Comparison of ENCODE assay signal across 13 cellular contexts in the genomic region with DNA sequence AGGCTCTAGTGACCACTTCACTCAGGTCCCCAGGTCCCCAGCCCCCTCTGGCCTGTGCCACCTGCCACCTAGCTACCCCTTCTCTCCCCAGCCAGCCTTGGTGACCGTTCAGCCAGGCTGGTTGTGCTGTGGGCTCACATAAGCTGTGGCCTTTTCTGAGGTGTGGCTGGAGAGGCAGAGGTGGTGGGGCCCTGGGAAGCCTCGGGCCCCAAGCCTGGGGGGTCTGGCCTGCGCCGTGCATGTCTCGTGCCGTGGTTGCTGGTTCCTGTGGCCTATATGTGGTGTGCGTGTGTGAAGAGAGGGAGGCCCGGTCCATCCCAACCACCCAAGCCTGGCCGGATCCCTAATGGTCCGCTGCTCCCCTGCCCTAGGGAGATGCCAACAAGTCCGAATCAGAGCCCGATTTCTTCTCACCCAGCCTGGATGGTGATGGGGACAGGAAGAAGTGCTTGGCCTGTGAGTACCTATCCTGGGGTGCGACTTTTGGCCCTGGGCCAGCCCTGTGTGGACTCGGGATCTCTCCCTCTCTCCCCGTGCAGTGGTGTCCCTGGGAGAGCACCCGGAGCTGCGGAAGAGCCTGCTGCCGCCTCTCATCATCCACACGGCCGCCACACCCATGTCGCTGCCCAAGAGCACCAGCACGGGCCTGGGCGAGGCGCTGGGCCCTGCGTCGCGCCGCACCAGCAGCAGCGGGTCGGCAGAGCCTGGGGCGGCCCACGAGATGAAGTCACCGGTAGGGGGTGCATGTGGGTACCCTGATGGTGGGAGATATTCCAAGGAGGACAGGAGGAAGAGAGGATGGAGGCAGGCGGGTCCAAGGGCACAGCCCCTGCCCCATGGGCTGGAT. TPM values are rescaled to one million over a fixed set of nuclear protein-coding genes. Genes with fewer than 3 reads are reported as not detected.
DNase-seq lines count a peak whose midpoint lies in the region; ATAC-seq and TF ChIP-seq lines count a peak whose summit lies in the region.
"Had no signal": no experiment of that assay in that cellular context is flagged by ENCODE, and none has a peak within 500 bp of the region (broad histone marks: within the 10 kb centered on the region; RNA-seq: fewer than 3 reads in every experiment).

No MANE protein-coding gene starts in this region.

- H3K23ac ChIP-seq in IMR-90 (ENCODE audit: low read depth, low read length), result no peak overlapping the region

- H3K36me3 ChIP-seq in IMR-90 (ENCODE audit: control insufficient read depth, insufficient read depth, low read length) (no peaks in the 10 kb centered on the region), mucosa of descending colon (ENCODE audit: low read depth) (no peaks in the 10 kb centered on the region)

- H3K27me3 ChIP-seq in IMR-90 (ENCODE audit: control insufficient read depth, insufficient read depth, low read length), result peaks cover 37% of the 10 kb centered on the region; the same call in 1 of the 2 replicates

- CTCF ChIA-PET in IMR-90 (lab: Yijun Ruan, JAX), result no interaction called here

- no peak overlapping the region for H2AK5ac ChIP-seq in IMR-90 (ENCODE audit: low read depth, low read length)

- H3K18ac ChIP-seq in IMR-90 (ENCODE audit: low read depth, low read length), result no peak overlapping the region

- TF ChIP-seq CTCF in IMR-90 (conservative IDR thresholded peaks at IDR 0.05; ENCODE audit: low read depth, low read length) (peak; percentile 34; the same call in 1 of the 2 replicates), epithelial cell of proximal tubule (conservative IDR thresholded peaks at IDR 0.05; ENCODE audit: low read depth, low read length) (peak; percentile 29), mucosa of descending colon (IDR thresholded peaks at IDR 0.05) (no peak)

- intact Hi-C loops in IMR-90 (cut with micrococcal nuclease), result no loop called here
- intact Hi-C loops in mucosa of descending colon (cut with DNase I, micrococcal nuclease), result no loop called here

- ATAC-seq in IMR-90 (ENCODE audit: low read depth) (no peak), mucosa of descending colon (peak; percentile 81), HG03342 (IDR thresholded peaks at IDR 0.05; ENCODE audit: unreplicated experiment) (no peak), HG03354 (IDR thresholded peaks at IDR 0.05; ENCODE audit: poor library complexity, severe bottlenecking, unreplicated experiment) (no peak)
- ATAC-seq: natural killer cell; stimulated activated effector memory CD8-positive, alpha-beta T cell treated with anti-CD3 and anti-CD28 coated beads, Interleukin-12 subunit alpha, Interleukin-12 subunit beta, amount 100 ng/mL, for 72 hours had no signal

- no peak overlapping the region for H3K56ac ChIP-seq in IMR-90 (ENCODE audit: extremely low read depth, insufficient read depth, low read length)

- peak; percentile 20; the same call in 1 of the 2 replicates for TF ChIP-seq RAD21 in IMR-90 (IDR thresholded peaks at IDR 0.05; ENCODE audit: low read length)

- 69% methylated on average over 9 of the region's 34 CpGs; no CpG with 5 or more reads in 1 of the 2 experiments for WGBS in IMR-90 (ENCODE audit: extremely low coverage in 2 of 2, insufficient read length in 1 of 2), 2 experiments

- H4K91ac ChIP-seq in IMR-90 (ENCODE audit: insufficient read depth, low read depth, low read length), result no peak overlapping the region

- in situ Hi-C loops in IMR-90 (cut with MboI; ENCODE audit: low sequenced_read_pairs), result no loop called here

- peak overlapping the region; percentile 56 for H2AFZ ChIP-seq in IMR-90 (replicated peaks; ENCODE audit: low read length, poor library complexity)

- H2AK9ac ChIP-seq in IMR-90 (replicated peaks; ENCODE audit: low read depth, low read length, poor library complexity), result no peak overlapping the region

- H3K9me1 ChIP-seq in IMR-90 (ENCODE audit: insufficient read depth, low read length), result no peaks in the 10 kb centered on the region

- H4K20me1 ChIP-seq in IMR-90 (ENCODE audit: insufficient read depth, low read length), result no peaks in the 10 kb centered on the region

- H2BK120ac ChIP-seq in IMR-90 (ENCODE audit: low read depth, low read length), result no peak overlapping the region

- no peak overlapping the region for H3K4me2 ChIP-seq in IMR-90 (ENCODE audit: low read depth, low read length)

- H3K9me3 ChIP-seq in IMR-90 (ENCODE audit: control insufficient read depth, insufficient read depth, low read length) (no peaks in the 10 kb centered on the region), mucosa of descending colon (no peaks in the 10 kb centered on the region)

- H3K4ac ChIP-seq in IMR-90 (ENCODE audit: low read depth, low read length), result no peak overlapping the region

- TF ChIP-seq POLR2A in IMR-90 (IDR thresholded peaks at IDR 0.05; ENCODE audit: low read depth, low read length), result no peak

- no peak overlapping the region for H4K8ac ChIP-seq in IMR-90 (ENCODE audit: low read depth in 2 of 2, low read length in 2 of 2)

- no peaks in the 10 kb centered on the region for H3K79me1 ChIP-seq in IMR-90 (ENCODE audit: low read depth in 1 of 2, low read length in 2 of 2)

- H3K9ac ChIP-seq in IMR-90 (ENCODE audit: low read depth, low read length), result no peak overlapping the region

- POLR2A ChIA-PET in IMR-90 (lab: Charles Lee; ENCODE audit: unreplicated experiment), result no interaction called here

- H3K4me1 ChIP-seq in IMR-90 (ENCODE audit: control insufficient read depth, insufficient read depth, low read length) (no peaks in the 10 kb centered on the region), mucosa of descending colon (ENCODE audit: low read depth) (no peaks in the 10 kb centered on the region)

- H3K27ac ChIP-seq in IMR-90 (ENCODE audit: insufficient read depth, low read length), result no peak overlapping the region

- no peak overlapping the region for H3K4me3 ChIP-seq in IMR-90 (ENCODE audit: insufficient read depth, low read depth, low read length)
- H3K4me3 ChIP-seq in epithelial cell of proximal tubule (ENCODE audit: low read depth, low read length), result no peak overlapping the region
- no peak overlapping the region for H3K4me3 ChIP-seq in mucosa of descending colon

- H2BK15ac ChIP-seq in IMR-90 (ENCODE audit: low read depth, low read length), result no peak overlapping the region

- dilution Hi-C loops in IMR-90 (cut with HindIII; ENCODE audit: low sequenced_read_pairs, unreplicated experiment), result no loop called here

- DNase-seq in ELF-1 (ENCODE audit: low read depth, low spot score) (peak; percentile 66), IMR-90 (no peak), epithelial cell of proximal tubule (ENCODE audit: low read depth) (no peak), mucosa of descending colon (peak in 2 of 3 donors; percentile 51 to 62), NK-92 (lab: John Stamatoyannopoulos, UW; ENCODE audit: unreplicated experiment) (no peak), NCI-H748 treated with DMSO at 0.1 percent for 48 hours (lab: John Stamatoyannopoulos, UW) (no peak)
- DNase-seq: natural killer cell; NCI-H1092 treated with DMSO at 0.1 percent for 48 hours; NK-92 treated with Interleukin-12 subunit alpha and Interleukin-12 subunit beta, amount 100 ng/mL, for 24 hours; SW 1271 had no signal

- no peak overlapping the region for H2BK20ac ChIP-seq in IMR-90 (ENCODE audit: low read depth, low read length)

- no peak overlapping the region for H3K14ac ChIP-seq in IMR-90 (replicated peaks; ENCODE audit: low read depth, low read length)

- no peak overlapping the region for H4K5ac ChIP-seq in IMR-90 (ENCODE audit: low read depth, low read length)

- BruUV-seq in IMR-90 (replicated peaks; lab: Mats Ljungman, UMichigan), result no TSS peak

- no peak overlapping the region for H2BK5ac ChIP-seq in IMR-90 (ENCODE audit: low read depth, low read length, poor library complexity, severe bottlenecking)

TF ChIP-seq in IMR-90, 13 proteins besides CTCF, POLR2A, EP300 and RAD21 (continues in another document):
- TF ChIP-seq MAZ (IDR thresholded peaks at IDR 0.05; ENCODE audit: borderline replicate concordance, low read depth, low read length), result no peak
- no peak for TF ChIP-seq CHD1 (IDR thresholded peaks at IDR 0.05; ENCODE audit: low read depth, low read length)
- no peak for TF ChIP-seq BHLHE40 (IDR thresholded peaks at IDR 0.05; ENCODE audit: low read depth, low read length)
- no peak for TF ChIP-seq SMC3 (IDR thresholded peaks at IDR 0.05; ENCODE audit: low read depth, low read length)
- TF ChIP-seq FOS (IDR thresholded peaks at IDR 0.05; ENCODE audit: low read depth, low read length), result no peak
- TF ChIP-seq, protein P1, sequence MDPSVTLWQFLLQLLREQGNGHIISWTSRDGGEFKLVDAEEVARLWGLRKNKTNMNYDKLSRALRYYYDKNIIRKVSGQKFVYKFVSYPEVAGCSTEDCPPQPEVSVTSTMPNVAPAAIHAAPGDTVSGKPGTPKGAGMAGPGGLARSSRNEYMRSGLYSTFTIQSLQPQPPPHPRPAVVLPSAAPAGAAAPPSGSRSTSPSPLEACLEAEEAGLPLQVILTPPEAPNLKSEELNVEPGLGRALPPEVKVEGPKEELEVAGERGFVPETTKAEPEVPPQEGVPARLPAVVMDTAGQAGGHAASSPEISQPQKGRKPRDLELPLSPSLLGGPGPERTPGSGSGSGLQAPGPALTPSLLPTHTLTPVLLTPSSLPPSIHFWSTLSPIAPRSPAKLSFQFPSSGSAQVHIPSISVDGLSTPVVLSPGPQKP (IDR thresholded peaks at IDR 0.05; ENCODE audit: borderline replicate concordance, low read depth, low read length), result no peak
- no peak for TF ChIP-seq MXI1 (IDR thresholded peaks at IDR 0.05; ENCODE audit: borderline replicate concordance, low read depth, low read length)

RNA-seq across cellular contexts. Expression of gene CACNA1G, which starts 35.9 kb away (rescaled TPM):
- total RNA-seq in IMR-90 (2012; rRNA removed) (under 0.01 TPM in 1 of 2 replicates, not detected in the other), epithelial cell of proximal tubule (not detected in 2 replicates), mucosa of descending colon (under 1 TPM; 0.07 to 0.32 (median 0.12) TPM)
- 0.03 TPM in 2 replicates for polyA plus RNA-seq in IMR-90 (2012; rRNA removed)
- polyA plus RNA-seq in IMR-90 (2012; cell fraction: cytosol; rRNA removed), result 0.08 TPM in 1 of 2 replicates, not detected in the other
- 0.08 and 0.10 TPM in 2 replicates for polyA plus RNA-seq in IMR-90 (2012; cell fraction: nucleus; rRNA removed; ENCODE audit: low replicate concordance)
- total RNA-seq: natural killer cell had no signal

RNA-seq across cellular contexts. Expression of gene ABCC3, which starts 38.3 kb away (rescaled TPM):
- 2.2 and 3.2 TPM in 2 replicates for total RNA-seq in IMR-90 (2012; rRNA removed)
- polyA plus RNA-seq in IMR-90 (2012; rRNA removed), result 6.0 and 6.6 TPM in 2 replicates
- polyA plus RNA-seq in IMR-90 (2012; cell fraction: cytosol; rRNA removed), result 1.7 and 5.8 TPM in 2 replicates
- polyA plus RNA-seq in IMR-90 (2012; cell fraction: nucleus; rRNA removed; ENCODE audit: low replicate concordance), result 61.3 and 69.4 TPM in 2 replicates
- total RNA-seq in epithelial cell of proximal tubule, result 6.3 and 6.6 TPM in 2 replicates
- 100 to 1,000 TPM; 166 to 453 (median 211) TPM for total RNA-seq in mucosa of descending colon

RNA-seq across cellular contexts. Expression of gene SPATA20, which starts 49.4 kb away (rescaled TPM):
- 15.6 and 17.0 TPM in 2 replicates for total RNA-seq in IMR-90 (2012; rRNA removed)
- 31.9 and 35.0 TPM in 2 replicates for polyA plus RNA-seq in IMR-90 (2012; rRNA removed)
- polyA plus RNA-seq in IMR-90 (2012; cell fraction: cytosol; rRNA removed), result 22.4 and 29.6 TPM in 2 replicates
- polyA plus RNA-seq in IMR-90 (2012; cell fraction: nucleus; rRNA removed; ENCODE audit: low replicate concordance), result 207 and 453 TPM in 2 replicates
- 45.5 and 70.2 TPM in 2 replicates for total RNA-seq in epithelial cell of proximal tubule
- total RNA-seq in mucosa of descending colon, result 10 to 100 TPM; 54.3 to 95.3 (median 65.4) TPM

Comparison
In these comparisons a context has a peak if more than half of its experiments do, and no peak if none do; other contexts are left out.
1. DNase-seq: peak in ELF-1 (single experiment) and mucosa of descending colon (2 of 3); none in IMR-90 (single experiment), epithelial cell of proximal tubule (single experiment), NK-92 (single experiment) and NCI-H748 treated with DMSO at 0.1 percent for 48 hours (single experiment).
2. RNA of gene ABCC3, which starts 38.3 kb away (total RNA-seq): 166 to 453 TPM in mucosa of descending colon; 6.3 to 6.6 TPM in epithelial cell of proximal tubule and 2.2 to 3.2 TPM in IMR-90; every median in the first group is over 10 times any median in the second.